Comparison of ENCODE assay signal across 13 cellular contexts in genomic region chr19:56071151-56071550, GRCh38. TPM values are rescaled to one million over a fixed set of nuclear protein-coding genes. Genes with fewer than 3 reads are reported as not detected.
DNase-seq lines count a peak whose midpoint lies in the region; ATAC-seq, FAIRE-seq and TF ChIP-seq lines count a peak whose summit lies in the region.
"Had no signal": no experiment of that assay in that cellular context is flagged by ENCODE, and none has a peak within 500 bp of the region (broad histone marks: within the 10 kb centered on the region; RNA-seq: fewer than 3 reads in every experiment).

No MANE protein-coding gene starts in this region.

- no peaks in the 10 kb centered on the region for H3K36me3 Mint-ChIP-seq in astrocyte (ENCODE audit: low read depth, unreplicated experiment)
- H3K36me3 Mint-ChIP-seq in neural progenitor cell: no peaks in the 10 kb centered on the region

- H3K9ac ChIP-seq in Loucy (ENCODE audit: low read depth, low read length, poor library complexity, severe bottlenecking) (no peak overlapping the region), astrocyte (ENCODE audit: low read length) (no peak overlapping the region), neural progenitor cell (no peak overlapping the region)

- no peaks in the 10 kb centered on the region for H4K20me1 ChIP-seq in Loucy (ENCODE audit: insufficient read depth, low read length, poor library complexity, severe bottlenecking)
- H4K20me1 ChIP-seq in astrocyte (ENCODE audit: insufficient read depth, low read length): no peaks in the 10 kb centered on the region
- H4K20me1 ChIP-seq in neural progenitor cell (ENCODE audit: low read depth): no peaks in the 10 kb centered on the region

- ATAC-seq in GM19463 (IDR thresholded peaks at IDR 0.05; ENCODE audit: unreplicated experiment): no peak

- H3K27ac Mint-ChIP-seq in astrocyte (ENCODE audit: unreplicated experiment): no peak overlapping the region
- no peak overlapping the region for H3K27ac Mint-ChIP-seq in neural progenitor cell
- H3K27ac Mint-ChIP-seq: activated B cell treated with CpG ODN at 0.5 μM for 24 hours had no signal

- no peak overlapping the region for H3K4me2 ChIP-seq in Loucy (ENCODE audit: low read depth, low read length, poor library complexity, severe bottlenecking)
- no peak overlapping the region for H3K4me2 ChIP-seq in astrocyte (ENCODE audit: low read length)
- no peak overlapping the region for H3K4me2 ChIP-seq in neural progenitor cell

- FAIRE-seq in astrocyte (lab: Jason Lieb, UNC): no peak

- H3F3A ChIP-seq in Loucy (ENCODE audit: low read depth) (no peaks in the 10 kb centered on the region), neural progenitor cell (ENCODE audit: low read depth) (no peaks in the 10 kb centered on the region)

- H3K4me1 Mint-ChIP-seq in astrocyte (ENCODE audit: low read depth, unreplicated experiment) (no peaks in the 10 kb centered on the region), neural progenitor cell (peaks cover 2% of the 10 kb centered on the region)

- peak; percentile 52 for TF ChIP-seq CTCF in Loucy (conservative IDR thresholded peaks at IDR 0.05; ENCODE audit: low read length)
- TF ChIP-seq CTCF in astrocyte (IDR thresholded peaks at IDR 0.05; ENCODE audit: insufficient read depth, low read depth, low read length): peak; percentile 10
- peak; percentile 44 for TF ChIP-seq CTCF in neural progenitor cell (IDR thresholded peaks at IDR 0.05)

- H3K27ac ChIP-seq in astrocyte (ENCODE audit: low read depth, low read length) (no peak overlapping the region), neural progenitor cell (no peak overlapping the region)
- H3K27ac ChIP-seq: HL-60 had no signal

- H3K4me3 Mint-ChIP-seq in astrocyte (ENCODE audit: unreplicated experiment) (no peak overlapping the region), neural progenitor cell (no peak overlapping the region)
- H3K4me3 Mint-ChIP-seq: activated B cell treated with CpG ODN at 0.5 μM for 24 hours had no signal

- H3K4me1 ChIP-seq in Loucy (ENCODE audit: insufficient read depth, low read length, poor library complexity, severe bottlenecking): no peaks in the 10 kb centered on the region
- H3K4me1 ChIP-seq in astrocyte (ENCODE audit: insufficient read depth, low read length): no peaks in the 10 kb centered on the region
- no peaks in the 10 kb centered on the region for H3K4me1 ChIP-seq in neural progenitor cell
- H3K4me1 ChIP-seq: HAP-1 had no signal

- H3K4me3 ChIP-seq in Loucy (ENCODE audit: low read length, poor library complexity, severe bottlenecking): no peak overlapping the region
- no peak overlapping the region for H3K4me3 ChIP-seq in astrocyte (ENCODE audit: insufficient read depth, low read depth, low read length)
- H3K4me3 ChIP-seq in neural progenitor cell: no peak overlapping the region
- H3K4me3 ChIP-seq: HAP-1 had no signal

- H3K27me3 Mint-ChIP-seq in astrocyte (ENCODE audit: low read depth, unreplicated experiment) (peaks cover 21% of the 10 kb centered on the region), neural progenitor cell (ENCODE audit: insufficient read depth, low read depth) (peaks cover 4% of the 10 kb centered on the region)
- H3K27me3 Mint-ChIP-seq: activated B cell treated with CpG ODN at 0.5 μM for 24 hours had no signal

- H2AFZ ChIP-seq in Loucy (ENCODE audit: low read length): no peak overlapping the region
- no peak overlapping the region for H2AFZ ChIP-seq in astrocyte (ENCODE audit: low read depth, low read length)
- no peak overlapping the region for H2AFZ ChIP-seq in neural progenitor cell (replicated peaks)

- no peaks in the 10 kb centered on the region for H3K9me2 ChIP-seq in Loucy (replicated peaks; ENCODE audit: low read depth, low read length)

- DNase-seq in NCI-H2171 treated with DMSO at 0.1 percent for 48 hours (lab: John Stamatoyannopoulos, UW) (peak; percentile 3), NCI-H2171 (lab: John Stamatoyannopoulos, UW) (no peak), astrocyte (ENCODE audit: low read depth) (no peak), neural progenitor cell (ENCODE audit: low spot score) (peak; percentile 30), NCI-H128 (lab: John Stamatoyannopoulos, UW; ENCODE audit: unreplicated experiment) (no peak), EL (no peak)
- DNase-seq: activated B cell treated with CpG ODN at 0.5 μM for 24 hours; activated naive CD4-positive, alpha-beta T cell treated with Interleukin-2 at 50 U/mL for 16 hours; NCI-H446 treated with DMSO at 0.1 percent for 48 hours had no signal

- H3K79me2 ChIP-seq in Loucy (ENCODE audit: insufficient read depth, low read length) (no peaks in the 10 kb centered on the region), astrocyte (ENCODE audit: insufficient read depth, low read length) (no peaks in the 10 kb centered on the region), neural progenitor cell (ENCODE audit: low read depth) (no peaks in the 10 kb centered on the region)

- H3K9me3 ChIP-seq in Loucy (ENCODE audit: insufficient read depth, low read depth, low read length) (no peaks in the 10 kb centered on the region), astrocyte (ENCODE audit: insufficient read depth, low read depth, low read length) (no peaks in the 10 kb centered on the region), neural progenitor cell (ENCODE audit: low read depth) (no peaks in the 10 kb centered on the region)
- H3K9me3 ChIP-seq: HAP-1 had no signal

- H3K27me3 ChIP-seq in Loucy (ENCODE audit: insufficient read depth, low read length, poor library complexity, severe bottlenecking) (no peaks in the 10 kb centered on the region), astrocyte (ENCODE audit: insufficient read depth, low read length) (no peaks in the 10 kb centered on the region), neural progenitor cell (peaks cover 15% of the 10 kb centered on the region)

- no peaks in the 10 kb centered on the region for H3K36me3 ChIP-seq in Loucy (ENCODE audit: insufficient read depth, low read length)
- no peaks in the 10 kb centered on the region for H3K36me3 ChIP-seq in astrocyte (ENCODE audit: insufficient read depth, low read length)
- no peaks in the 10 kb centered on the region for H3K36me3 ChIP-seq in neural progenitor cell
- H3K36me3 ChIP-seq: HAP-1 had no signal

- no peaks in the 10 kb centered on the region for H3K9me3 Mint-ChIP-seq in astrocyte (ENCODE audit: unreplicated experiment)
- no peaks in the 10 kb centered on the region for H3K9me3 Mint-ChIP-seq in neural progenitor cell
- H3K9me3 Mint-ChIP-seq: activated B cell treated with CpG ODN at 0.5 μM for 24 hours had no signal

RNA-seq across cellular contexts. Expression of gene ZNF787, which starts 49.9 kb away (rescaled TPM):
- total RNA-seq in astrocyte (35.0 and 36.3 TPM in 2 replicates), neural progenitor cell (ENCODE audit: low replicate concordance) (2.2 and 30.0 TPM in 2 replicates)

Comparison
In these comparisons a context has a peak if more than half of its experiments do, and no peak if none do; other contexts are left out.
1. DNase-seq: peak in NCI-H2171 treated with DMSO at 0.1 percent for 48 hours (single experiment) and neural progenitor cell (single experiment); none in NCI-H2171 (single experiment), astrocyte (single experiment), NCI-H128 (single experiment) and EL (single experiment).
2. Peak in every context shown above with its lines, with median percentiles within 50 percentile points of each other: CTCF ChIP-seq.